In the genomic region with DNA sequence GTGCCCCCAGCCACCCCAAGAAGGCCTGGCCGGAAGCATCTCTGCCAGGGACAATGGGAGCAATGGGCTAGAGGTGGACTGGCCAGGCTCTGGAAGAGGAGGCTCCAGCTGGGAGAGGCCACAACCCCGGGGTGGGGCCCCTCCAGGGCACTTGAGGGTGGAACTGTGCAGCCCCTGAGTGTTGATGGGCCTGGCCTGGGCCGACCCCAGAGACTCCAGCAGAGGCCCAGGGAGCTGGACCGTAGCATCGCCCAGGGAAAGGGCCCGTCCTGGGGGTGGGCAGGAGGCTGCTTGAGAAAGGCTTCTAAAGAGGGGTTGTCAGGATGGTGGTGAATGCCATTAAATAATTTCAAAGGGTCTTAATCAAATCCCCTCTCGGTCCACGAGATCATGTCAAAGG, we compare ENCODE assay signal across 28 cellular contexts.
"Had no signal": no experiment of that assay in that cellular context is flagged by ENCODE, and none has a peak within 500 bp of the region (broad histone marks: within the 10 kb centered on the region; RNA-seq: fewer than 3 reads in every experiment).

No MANE protein-coding gene starts in this region.

- H3K4me1 ChIP-seq: stomach, suprapubic skin, testis, thyroid gland, tibial artery, tibial nerve, transverse colon, upper lobe of right lung, uterus, vagina had no signal

- H3K27ac Mint-ChIP-seq: stimulated activated effector memory CD8-positive, alpha-beta T cell treated with anti-CD3 and anti-CD28 coated beads, Interleukin-12 subunit alpha, Interleukin-12 subunit beta, amount 100 ng/mL, for 72 hours; stimulated activated memory B cell treated with anti-CD40 and anti-IgM and Interleukin-4, amounts not matched to agents 10 μg/mL and 1 μg/mL and 100 μg/mL, for 72 hours; stimulated activated naive CD8-positive, alpha-beta T cell treated with anti-CD3 and anti-CD28 coated beads, Interleukin-15, Interleukin-2, amounts not matched to agents 100 ng/mL and 50 ng/mL, for 24 hours; type B pancreatic cell had no signal

- H3K36me3 ChIP-seq: stomach, suprapubic skin, thoracic aorta, thyroid gland, tibial artery, tibial nerve, transverse colon, upper lobe of left lung, upper lobe of right lung, uterus, vagina had no signal

- H3K9me3 Mint-ChIP-seq: stimulated activated effector memory CD8-positive, alpha-beta T cell treated with anti-CD3 and anti-CD28 coated beads, Interleukin-12 subunit alpha, Interleukin-12 subunit beta, amount 100 ng/mL, for 72 hours; stimulated activated naive B cell treated with anti-CD40 and anti-IgM and Interleukin-4, amounts not matched to agents 10 μg/mL and 1 μg/mL and 100 μg/mL, for 72 hours; stimulated activated naive CD8-positive, alpha-beta T cell treated with anti-CD3 and anti-CD28 coated beads, Interleukin-15, amount 100 ng/mL, for 72 hours; stimulated activated naive CD8-positive, alpha-beta T cell treated with anti-CD3 and anti-CD28 coated beads, Interleukin-15, Interleukin-2, amounts not matched to agents 100 ng/mL and 50 ng/mL, for 24 hours; type B pancreatic cell had no signal

- H3K9me3 ChIP-seq: stomach, suprapubic skin, testis, thoracic aorta, thyroid gland, tibial artery, tibial nerve, transverse colon, upper lobe of left lung, upper lobe of right lung, uterus, vagina had no signal

- H3K4me3 ChIP-seq: stomach, suprapubic skin, testis, thoracic aorta, thyroid gland, tibial artery, tibial nerve, transverse colon, upper lobe of left lung, upper lobe of right lung, uterus, vagina had no signal

- H3K36me3 Mint-ChIP-seq: stimulated activated effector memory CD8-positive, alpha-beta T cell treated with anti-CD3 and anti-CD28 coated beads, Interleukin-12 subunit alpha, Interleukin-12 subunit beta, amount 100 ng/mL, for 72 hours; stimulated activated memory B cell treated with anti-CD40 and anti-IgM and Interleukin-4, amounts not matched to agents 10 μg/mL and 1 μg/mL and 100 μg/mL, for 72 hours; type B pancreatic cell had no signal

- DNase-seq: stimulated activated CD4-positive, alpha-beta T cell treated with anti-CD3 and anti-CD28 coated beads, Interleukin-2, amount 100 ng/mL, for 48 hours; stimulated activated CD4-positive, alpha-beta T cell treated with anti-CD3 and anti-CD28 coated beads, Interleukin-4, amount 100 ng/mL, for 1 hour; stimulated activated CD4-positive, alpha-beta T cell treated with anti-CD3 and anti-CD28 coated beads, Interleukin-4, amount 100 ng/mL, for 24 hours; stimulated activated CD4-positive, alpha-beta T cell treated with anti-CD3 and anti-CD28 coated beads, Interleukin-4, amount 100 ng/mL, for 4 hours; stimulated activated CD8-positive, alpha-beta memory T cell treated with anti-CD3 and anti-CD28 coated beads, Interleukin-4, amount 100 ng/mL, for 48 hours; stimulated activated naive B cell treated with anti-CD40 and anti-IgM and Interleukin-4, amounts not matched to agents 10 μg/mL and 1 μg/mL and 100 μg/mL, for 72 hours; stimulated activated naive CD4-positive, alpha-beta T cell; stimulated activated naive CD4-positive, alpha-beta T cell treated with Interleukin-2 at 50 U/mL for 16 hours; stimulated activated naive CD8-positive, alpha-beta T cell treated with anti-CD3 and anti-CD28 coated beads, Interleukin-15, amount 100 ng/mL, for 72 hours; stimulated activated naive CD8-positive, alpha-beta T cell treated with anti-CD3 and anti-CD28 coated beads, Interleukin-15, Interleukin-2, amounts not matched to agents 100 U/mL and 50 U/mL, for 24 hours; stomach; substantia nigra; testis; thyroid gland; tibial artery; transverse colon; trophoblast cell; upper lobe of right lung; uterus had no signal

- H3K4me1 Mint-ChIP-seq: stimulated activated effector memory CD8-positive, alpha-beta T cell treated with anti-CD3 and anti-CD28 coated beads, Interleukin-12 subunit alpha, Interleukin-12 subunit beta, amount 100 ng/mL, for 72 hours; stimulated activated naive B cell treated with anti-CD40 and anti-IgM and Interleukin-4, amounts not matched to agents 10 μg/mL and 1 μg/mL and 100 μg/mL, for 72 hours had no signal

- H3K4me3 Mint-ChIP-seq: stimulated activated effector memory CD8-positive, alpha-beta T cell treated with anti-CD3 and anti-CD28 coated beads, Interleukin-12 subunit alpha, Interleukin-12 subunit beta, amount 100 ng/mL, for 72 hours; stimulated activated memory B cell treated with anti-CD40 and anti-IgM and Interleukin-4, amounts not matched to agents 10 μg/mL and 1 μg/mL and 100 μg/mL, for 72 hours; stimulated activated naive B cell treated with anti-CD40 and anti-IgM and Interleukin-4, amounts not matched to agents 10 μg/mL and 1 μg/mL and 100 μg/mL, for 72 hours; stimulated activated naive CD8-positive, alpha-beta T cell treated with anti-CD3 and anti-CD28 coated beads, Interleukin-15, amount 100 ng/mL, for 72 hours; stimulated activated naive CD8-positive, alpha-beta T cell treated with anti-CD3 and anti-CD28 coated beads, Interleukin-15, Interleukin-2, amounts not matched to agents 100 ng/mL and 50 ng/mL, for 24 hours; type B pancreatic cell had no signal

- ATAC-seq: stimulated activated effector memory CD8-positive, alpha-beta T cell treated with anti-CD3 and anti-CD28 coated beads, Interleukin-12 subunit alpha, Interleukin-12 subunit beta, amount 100 ng/mL, for 72 hours; stimulated activated memory B cell treated with anti-CD40 and anti-IgM and Interleukin-4, amounts not matched to agents 10 μg/mL and 1 μg/mL and 100 μg/mL, for 72 hours; stimulated activated naive B cell treated with anti-CD40 and anti-IgM and Interleukin-4, amounts not matched to agents 10 μg/mL and 1 μg/mL and 100 μg/mL, for 72 hours; stimulated activated naive CD8-positive, alpha-beta T cell treated with anti-CD3 and anti-CD28 coated beads, Interleukin-15, amount 100 ng/mL, for 72 hours; stimulated activated naive CD8-positive, alpha-beta T cell treated with anti-CD3 and anti-CD28 coated beads, Interleukin-15, Interleukin-2, amounts not matched to agents 100 U/mL and 50 U/mL, for 24 hours; upper lobe of right lung had no signal

- H3K27ac ChIP-seq: stomach, suprapubic skin, testis, thoracic aorta, thyroid gland, tibial artery, tibial nerve, transverse colon, upper lobe of left lung, upper lobe of right lung, uterus, vagina had no signal

- H3K27me3 ChIP-seq: suprapubic skin, testis, thyroid gland, tibial nerve, transverse colon, upper lobe of left lung, upper lobe of right lung, uterus, vagina had no signal
